In the genomic region with DNA sequence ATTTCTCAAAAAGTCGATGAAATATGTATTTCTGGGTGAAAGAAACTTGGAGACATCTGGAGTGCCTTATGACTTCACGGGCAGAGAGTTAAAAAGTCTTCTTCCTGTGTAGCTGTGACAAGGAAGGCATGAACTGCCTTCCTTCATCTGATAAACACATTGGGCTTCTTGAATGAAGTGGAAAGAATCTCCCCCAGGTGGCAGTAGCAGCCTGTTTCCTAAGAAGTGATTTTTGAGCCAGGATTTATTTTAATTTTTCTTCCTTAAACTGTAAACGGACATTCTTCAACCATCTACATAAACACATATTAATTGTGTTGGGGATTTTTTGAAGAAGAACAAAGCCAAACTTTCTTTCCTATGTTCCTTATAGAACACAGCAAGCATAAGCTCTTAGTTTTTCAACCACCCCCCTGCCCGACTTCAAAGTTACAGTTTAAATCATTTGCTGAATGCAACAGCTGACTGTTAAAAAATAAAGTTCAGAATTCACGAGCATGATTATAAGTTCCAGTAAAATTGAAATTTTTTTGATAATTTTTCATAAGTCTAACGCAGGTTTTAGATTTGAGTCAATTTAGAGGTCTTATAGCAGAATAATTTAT, we compare ENCODE assay signal across 7 cellular contexts. TPM values are rescaled to one million over a fixed set of nuclear protein-coding genes. Genes with fewer than 3 reads are reported as not detected.
DNase-seq lines count a peak whose midpoint lies in the region; ATAC-seq and TF ChIP-seq lines count a peak whose summit lies in the region.

No MANE protein-coding gene starts in this region.

- TF ChIP-seq POLR2A in Peyer's patch (IDR thresholded peaks at IDR 0.05): no peak

- H3K36me3 Mint-ChIP-seq in endodermal cell (ENCODE audit: low read depth): no peaks in the 10 kb centered on the region
- H3K36me3 Mint-ChIP-seq in nephron (ENCODE audit: low read depth): no peaks in the 10 kb centered on the region
- H3K36me3 Mint-ChIP-seq in activated T-helper 17 cell treated with anti-CD3 and anti-CD28 coated beads, Interleukin-2, amount 50 U/mL, for 72 hours (ENCODE audit: low read depth): no peaks in the 10 kb centered on the region

- H3K27ac Mint-ChIP-seq in endodermal cell (no peak overlapping the region), nephron (peak overlapping the region in 2 of 3 experiments; percentile 24 to 80)
- no peak overlapping the region for H3K27ac Mint-ChIP-seq in activated T-helper 17 cell treated with anti-CD3 and anti-CD28 coated beads, Interleukin-2, amount 50 U/mL, for 72 hours

- H3K9me3 ChIP-seq in Peyer's patch (no peaks in the 10 kb centered on the region), endodermal cell (ENCODE audit: control insufficient read depth, low read length) (no peaks in the 10 kb centered on the region)

- H3K27me3 Mint-ChIP-seq in endodermal cell (ENCODE audit: insufficient read depth): no peaks in the 10 kb centered on the region
- no peaks in the 10 kb centered on the region for H3K27me3 Mint-ChIP-seq in nephron (ENCODE audit: low read depth)
- peaks cover 23% of the 10 kb centered on the region for H3K27me3 Mint-ChIP-seq in activated T-helper 17 cell treated with anti-CD3 and anti-CD28 coated beads, Interleukin-2, amount 50 U/mL, for 72 hours

- H3K36me3 ChIP-seq in Peyer's patch (no peaks in the 10 kb centered on the region), endodermal cell (ENCODE audit: control insufficient read depth, insufficient read depth, low read length) (no peaks in the 10 kb centered on the region)

- 41 to 44% methylated on average over 4 to 6 of the region's 6 CpGs for WGBS in endodermal cell (ENCODE audit: insufficient coverage in 1 of 2, insufficient read length in 1 of 2), 2 experiments

- DNase-seq in DMS53 treated with DMSO at 0.1 percent for 48 hours (lab: John Stamatoyannopoulos, UW; ENCODE audit: unreplicated experiment) (peak; percentile 51), Peyer's patch (peak in 1 of 3 donors; percentile 64), endodermal cell (peak; percentile 72)

- H3K9me3 Mint-ChIP-seq in endodermal cell: no peaks in the 10 kb centered on the region
- no peaks in the 10 kb centered on the region for H3K9me3 Mint-ChIP-seq in nephron
- H3K9me3 Mint-ChIP-seq in activated T-helper 17 cell treated with anti-CD3 and anti-CD28 coated beads, Interleukin-2, amount 50 U/mL, for 72 hours: no peaks in the 10 kb centered on the region

- H3K9ac ChIP-seq in endodermal cell (ENCODE audit: extremely low read depth, low read length, poor library complexity, severe bottlenecking): no peak overlapping the region

- peak; percentile 79 for ATAC-seq in GM19328 (IDR thresholded peaks at IDR 0.05; ENCODE audit: unreplicated experiment)
- peak; percentile 73 for ATAC-seq in HG03558 (IDR thresholded peaks at IDR 0.05; ENCODE audit: extremely low read depth, unreplicated experiment)
- no peak for ATAC-seq in activated T-helper 17 cell treated with anti-CD3 and anti-CD28 coated beads, Interleukin-2, amount 50 U/mL, for 72 hours (replicated peaks)

- H3K27me3 ChIP-seq in Peyer's patch: no peaks in the 10 kb centered on the region
- H3K27me3 ChIP-seq in endodermal cell (ENCODE audit: control insufficient read depth, insufficient read depth, low read length, poor library complexity, severe bottlenecking): no peaks in the 10 kb centered on the region

- H3K4me3 ChIP-seq in Peyer's patch (no peak overlapping the region), endodermal cell (ENCODE audit: low read length) (no peak overlapping the region)

- H3K4me3 Mint-ChIP-seq in endodermal cell: no peak overlapping the region
- peak overlapping the region in 1 of 3 experiments; percentile 0 for H3K4me3 Mint-ChIP-seq in nephron
- no peak overlapping the region for H3K4me3 Mint-ChIP-seq in activated T-helper 17 cell treated with anti-CD3 and anti-CD28 coated beads, Interleukin-2, amount 50 U/mL, for 72 hours

- H3K4me1 ChIP-seq in Peyer's patch (no peaks in the 10 kb centered on the region), endodermal cell (ENCODE audit: control insufficient read depth, insufficient read depth, low read length) (no peaks in the 10 kb centered on the region)

- H3K27ac ChIP-seq in Peyer's patch (no peak overlapping the region), endodermal cell (ENCODE audit: low read depth, low read length) (no peak overlapping the region)

- H3K4me1 Mint-ChIP-seq in endodermal cell (peaks cover 4% of the 10 kb centered on the region), nephron (peaks cover 10% of the 10 kb centered on the region)
- H3K4me1 Mint-ChIP-seq in activated T-helper 17 cell treated with anti-CD3 and anti-CD28 coated beads, Interleukin-2, amount 50 U/mL, for 72 hours: no peaks in the 10 kb centered on the region

- TF ChIP-seq CTCF in Peyer's patch (IDR thresholded peaks at IDR 0.05): peak in 4 of 6 experiments; percentile 47 to 67 (median 66)
- TF ChIP-seq CTCF in endodermal cell (conservative IDR thresholded peaks at IDR 0.05): peak; percentile 88
- TF ChIP-seq CTCF in nephron (IDR thresholded peaks at IDR 0.05; ENCODE audit: unreplicated experiment in 3 of 3): peak; percentile 75 to 76 (median 76)

RNA-seq across cellular contexts. Expression of a gene that starts 1.0 kb away (rescaled TPM):
- total RNA-seq in Peyer's patch (10 to 100 TPM in 1 of 4 donors, 1 to 10 TPM in 1, not detected in 2; 3.1 to 27.5 TPM), endodermal cell (not detected)
- polyA plus RNA-seq in endodermal cell (2013, experiment 1 of 2): not detected
- polyA plus RNA-seq in endodermal cell (2013, experiment 2 of 2): not detected
- not detected for total RNA-seq in activated T-helper 17 cell treated with anti-CD3 and anti-CD28 coated beads, Interleukin-2, amount 50 U/mL, for 72 hours

RNA-seq across cellular contexts. Expression of a gene that starts 53.2 kb away (rescaled TPM):
- total RNA-seq in Peyer's patch (10 to 100 TPM; 18.3 to 40.4 (median 19.5) TPM), endodermal cell (10 to 100 TPM; 46.0 to 58.9 TPM)
- polyA plus RNA-seq in endodermal cell (2013, experiment 1 of 2): 44.3 TPM
- polyA plus RNA-seq in endodermal cell (2013, experiment 2 of 2): 46.6 TPM
- 10 to 100 TPM; 55.3 to 56.0 TPM for total RNA-seq in activated T-helper 17 cell treated with anti-CD3 and anti-CD28 coated beads, Interleukin-2, amount 50 U/mL, for 72 hours

RNA-seq across cellular contexts. Expression of a gene that starts 53.5 kb away (rescaled TPM):
- 10 to 100 TPM; 39.9 to 96.6 (median 53.1) TPM for total RNA-seq in Peyer's patch
- total RNA-seq in endodermal cell: 10 to 100 TPM; 48.3 to 52.9 TPM
- 30.0 TPM for polyA plus RNA-seq in endodermal cell (2013, experiment 1 of 2)
- 28.4 TPM for polyA plus RNA-seq in endodermal cell (2013, experiment 2 of 2)
- 10 to 100 TPM; 28.8 to 40.0 TPM for total RNA-seq in activated T-helper 17 cell treated with anti-CD3 and anti-CD28 coated beads, Interleukin-2, amount 50 U/mL, for 72 hours

Comparison
In these comparisons a context has a peak if more than half of its experiments do, and no peak if none do; other contexts are left out.
1. H3K27ac Mint-ChIP-seq: peak in nephron (2 of 3); none in endodermal cell (single experiment) and activated T-helper 17 cell treated with anti-CD3 and anti-CD28 coated beads, Interleukin-2, amount 50 U/mL, for 72 hours (single experiment).
2. Peak in every context shown above with its lines, with median percentiles within 50 percentile points of each other: CTCF ChIP-seq.